Comparison of ENCODE assay signal across 10 cellular contexts in genomic region chr11:19938051-19938856, GRCh38.
DNase-seq lines count a peak whose midpoint lies in the region; ATAC-seq and TF ChIP-seq lines count a peak whose summit lies in the region.
"Had no signal": no experiment of that assay in that cellular context is flagged by ENCODE, and none has a peak within 500 bp of the region (broad histone marks: within the 10 kb centered on the region; RNA-seq: fewer than 3 reads in every experiment).

No MANE protein-coding gene starts in this region.

- no peak overlapping the region for H3K23ac ChIP-seq in trophoblast cell (ENCODE audit: low read length)

- no peak overlapping the region for H3K4me3 ChIP-seq in fibroblast of villous mesenchyme (ENCODE audit: low read depth, low read length)
- H3K4me3 ChIP-seq in trophoblast cell (ENCODE audit: low read depth, low read length): no peak overlapping the region

- no peak overlapping the region for H3K27ac Mint-ChIP-seq in activated CD4-positive, alpha-beta T cell treated with anti-CD3 and anti-CD28 coated beads, Interleukin-2, amount 10 ng/mL, durations not matched to agents 7 days and 5 days
- H3K27ac Mint-ChIP-seq: stimulated activated naive CD8-positive, alpha-beta T cell treated with anti-CD3 and anti-CD28 coated beads, Interleukin-15, Interleukin-2, amounts not matched to agents 100 ng/mL and 50 ng/mL, for 24 hours had no signal

- no peaks in the 10 kb centered on the region for H3K9me3 ChIP-seq in trophoblast cell (ENCODE audit: insufficient read depth, low read depth, low read length)

- H3K27me3 Mint-ChIP-seq in activated CD4-positive, alpha-beta T cell treated with anti-CD3 and anti-CD28 coated beads, Interleukin-2, amount 10 ng/mL, durations not matched to agents 7 days and 5 days: peaks cover 6% of the 10 kb centered on the region
- H3K27me3 Mint-ChIP-seq: central memory CD8-positive, alpha-beta T cell had no signal

- no peaks in the 10 kb centered on the region for H3K9me3 Mint-ChIP-seq in activated CD4-positive, alpha-beta T cell treated with anti-CD3 and anti-CD28 coated beads, Interleukin-2, amount 10 ng/mL, durations not matched to agents 7 days and 5 days
- H3K9me3 Mint-ChIP-seq: central memory CD8-positive, alpha-beta T cell; stimulated activated naive CD8-positive, alpha-beta T cell treated with anti-CD3 and anti-CD28 coated beads, Interleukin-15, Interleukin-2, amounts not matched to agents 100 ng/mL and 50 ng/mL, for 24 hours had no signal

- no peak overlapping the region for H3K27ac ChIP-seq in trophoblast cell (ENCODE audit: low read depth, low read length)

- no peak overlapping the region for H2BK120ac ChIP-seq in trophoblast cell (ENCODE audit: insufficient read depth, low read length, poor library complexity)

- H4K91ac ChIP-seq in trophoblast cell (ENCODE audit: low read depth, low read length): no peak overlapping the region

- H3K4me1 Mint-ChIP-seq in activated CD4-positive, alpha-beta T cell treated with anti-CD3 and anti-CD28 coated beads, Interleukin-2, amount 10 ng/mL, durations not matched to agents 7 days and 5 days: no peaks in the 10 kb centered on the region
- H3K4me1 Mint-ChIP-seq: central memory CD8-positive, alpha-beta T cell had no signal

- H4K12ac ChIP-seq in trophoblast cell (ENCODE audit: low read depth, low read length): no peak overlapping the region

- no peak overlapping the region for H2BK12ac ChIP-seq in trophoblast cell (ENCODE audit: low read length)

- H3K4me3 Mint-ChIP-seq in activated CD4-positive, alpha-beta T cell treated with anti-CD3 and anti-CD28 coated beads, Interleukin-2, amount 10 ng/mL, durations not matched to agents 7 days and 5 days: no peak overlapping the region
- H3K4me3 Mint-ChIP-seq: central memory CD8-positive, alpha-beta T cell; stimulated activated naive CD8-positive, alpha-beta T cell treated with anti-CD3 and anti-CD28 coated beads, Interleukin-15, Interleukin-2, amounts not matched to agents 100 ng/mL and 50 ng/mL, for 24 hours had no signal

- no peak overlapping the region for H2BK5ac ChIP-seq in trophoblast cell (ENCODE audit: low read depth, low read length, poor library complexity)

- no peaks in the 10 kb centered on the region for H3K79me2 ChIP-seq in trophoblast cell (ENCODE audit: control insufficient read depth, insufficient read depth, low read length, poor library complexity)

- no peaks in the 10 kb centered on the region for H3K36me3 Mint-ChIP-seq in activated CD4-positive, alpha-beta T cell treated with anti-CD3 and anti-CD28 coated beads, Interleukin-2, amount 10 ng/mL, durations not matched to agents 7 days and 5 days (ENCODE audit: low read depth)

- no peak overlapping the region for H3K14ac ChIP-seq in trophoblast cell (ENCODE audit: low read length)

- H2AFZ ChIP-seq in trophoblast cell (ENCODE audit: insufficient read depth, low read length, poor library complexity): no peak overlapping the region

- POLR2A ChIA-PET in activated CD4-positive, alpha-beta T cell treated with anti-CD3 and anti-CD28 coated beads, Interleukin-2, amount 10 ng/mL, durations not matched to agents 7 days and 5 days (lab: Charles Lee): no interaction called here

- CTCF ChIA-PET in activated CD4-positive, alpha-beta T cell treated with anti-CD3 and anti-CD28 coated beads, Interleukin-2, amount 10 ng/mL, durations not matched to agents 7 days and 5 days (lab: Charles Lee): interaction anchor here (1.0 kb wide), 1 partner anchor 14 kb away, joined by 3 read pairs; no protein-coding TSS in a partner anchor

- no peak overlapping the region for H3K4ac ChIP-seq in trophoblast cell (ENCODE audit: low read depth, low read length)

- no peak overlapping the region for H2AK5ac ChIP-seq in trophoblast cell (ENCODE audit: low read length)

- H3K79me1 ChIP-seq in trophoblast cell (ENCODE audit: low read length): peaks cover 13% of the 10 kb centered on the region

- DNase-seq in NK-92 treated with Interleukin-12 subunit alpha and Interleukin-12 subunit beta, amount 100 ng/mL, for 24 hours (lab: John Stamatoyannopoulos, UW): peak; percentile 6
- DNase-seq in NK-92 (lab: John Stamatoyannopoulos, UW; ENCODE audit: unreplicated experiment) (no peak), H4 (ENCODE audit: low spot score) (peak; percentile 62), M059J (ENCODE audit: low read depth) (peak; percentile 48), fibroblast of villous mesenchyme (ENCODE audit: low read depth) (peak; percentile 50), trophoblast cell (peak; percentile 43 to 86)
- DNase-seq in activated CD4-positive, alpha-beta T cell treated with anti-CD3 and anti-CD28 coated beads, Interleukin-2, amount 10 ng/mL, durations not matched to agents 7 days and 5 days: peak; percentile 36

- H4K8ac ChIP-seq in trophoblast cell (ENCODE audit: low read depth, low read length): no peak overlapping the region

- H3K4me2 ChIP-seq in trophoblast cell (ENCODE audit: low read length): no peak overlapping the region

- ATAC-seq in GM18873 (IDR thresholded peaks at IDR 0.05; ENCODE audit: low FRiP score, unreplicated experiment): no peak

- TF ChIP-seq CTCF in fibroblast of villous mesenchyme (IDR thresholded peaks at IDR 0.05; ENCODE audit: insufficient read depth, low read depth, low read length): peak; percentile 89

- H3K4me1 ChIP-seq in trophoblast cell (ENCODE audit: control insufficient read depth in 1 of 2, insufficient read depth in 2 of 2, low read length in 2 of 2): peaks cover 6 to 13% of the 10 kb centered on the region in 2 experiments

- H3K9ac ChIP-seq in trophoblast cell (ENCODE audit: low read length): no peak overlapping the region

- peaks cover 4 to 11% of the 10 kb centered on the region in 2 experiments for H3K36me3 ChIP-seq in trophoblast cell (ENCODE audit: control insufficient read depth in 1 of 2, insufficient read depth in 2 of 2, low read length in 2 of 2)

- WGBS in trophoblast cell (ENCODE audit: extremely low coverage, insufficient coverage, insufficient read length): no CpG with 5 or more reads among the region's 10 CpGs

- H3K27me3 ChIP-seq in trophoblast cell (ENCODE audit: insufficient read depth, low read length): no peaks in the 10 kb centered on the region

- H3K18ac ChIP-seq in trophoblast cell (ENCODE audit: low read length): no peak overlapping the region
